ENCODE assay signal across 1 cellular context in genomic region chr11:96132437-96132836, GRCh38.
A peak's percentile ranks its signal among the peaks of the same experiment; 100 is the strongest.
TF ChIP-seq lines count a peak whose summit lies in the region.

No MANE protein-coding gene starts in this region.

TF ChIP-seq in IMR-90, 13 proteins besides CTCF, POLR2A, EP300 and RAD21:
- TF ChIP-seq NFE2L2 (IDR thresholded peaks at IDR 0.05; ENCODE audit: low read depth, low read length) = no peak
- 0 out of 2 replicates have a peak, but pooled peaks have one; percentile 9 for TF ChIP-seq FOS (IDR thresholded peaks at IDR 0.05; ENCODE audit: low read depth, low read length)
